In genomic region chr16:28537076-28537475, GRCh38 we compare ENCODE assay signal across 1 cellular context.
TF ChIP-seq lines count a peak whose summit lies in the region.

No MANE protein-coding gene starts in this region.

TF ChIP-seq in K562, 482 proteins besides CTCF, POLR2A, EP300 and RAD21:
- no peak for TF ChIP-seq HMGXB4 (CRISPR knock-in tag; IDR thresholded peaks at IDR 0.05)
- TF ChIP-seq KDM2B (CRISPR knock-in tag; IDR thresholded peaks at IDR 0.05), result no peak
- TF ChIP-seq FOXK2 (conservative IDR thresholded peaks at IDR 0.05 in 1 of 2, IDR thresholded peaks at IDR 0.05 in 1 of 2; ENCODE audit: low read depth in 2 of 2), result no peak
- TF ChIP-seq ATF1 (CRISPR knock-in tag; IDR thresholded peaks at IDR 0.05), result no peak
- TF ChIP-seq ATF1 (tag; IDR thresholded peaks at IDR 0.05), result no peak
- no peak for TF ChIP-seq DPF2 (IDR thresholded peaks at IDR 0.05)
- no peak for TF ChIP-seq ZNF318 (IDR thresholded peaks at IDR 0.05; ENCODE audit: borderline replicate concordance in 1 of 2, low read depth in 1 of 2)
- TF ChIP-seq ELK1 (CRISPR knock-in tag; IDR thresholded peaks at IDR 0.05), result no peak
- TF ChIP-seq ASH1L (IDR thresholded peaks at IDR 0.05; ENCODE audit: borderline replicate concordance, low read depth, partially characterized antibody), result no peak
- TF ChIP-seq TCF15 (CRISPR knock-in tag; IDR thresholded peaks at IDR 0.05), result no peak
- no peak for TF ChIP-seq C11orf30 (IDR thresholded peaks at IDR 0.05; ENCODE audit: low read depth)
- TF ChIP-seq SMAD3 (CRISPR knock-in tag; conservative IDR thresholded peaks at IDR 0.05), result no peak
- no peak for TF ChIP-seq ZNF407 (IDR thresholded peaks at IDR 0.05; ENCODE audit: low read depth)
